In the genomic region with DNA sequence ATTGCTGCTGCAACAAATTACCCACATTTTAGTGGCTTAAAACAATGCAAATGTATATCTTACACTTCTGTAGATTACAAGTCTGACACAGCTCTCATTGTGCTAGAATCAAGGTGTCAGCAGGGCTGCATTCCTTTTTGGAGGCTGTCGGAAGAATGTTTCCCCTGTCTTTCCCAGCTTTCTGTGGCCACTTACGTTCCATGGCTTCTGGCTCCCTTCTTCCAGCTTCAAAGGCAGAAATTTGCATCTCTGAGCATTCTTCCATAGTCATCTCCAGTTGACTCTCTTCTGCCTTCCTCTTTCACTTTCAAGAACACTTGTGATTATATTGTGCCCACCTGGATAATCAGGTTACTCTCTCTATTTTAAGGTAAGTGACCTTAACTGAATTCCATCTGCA, we compare ENCODE assay signal across 1 cellular context.
TF ChIP-seq lines count a peak whose summit lies in the region.

No MANE protein-coding gene starts in this region.

TF ChIP-seq in GM23338, 12 proteins besides CTCF, POLR2A, EP300 and RAD21 (continued from another document):
- TF ChIP-seq, protein P1, sequence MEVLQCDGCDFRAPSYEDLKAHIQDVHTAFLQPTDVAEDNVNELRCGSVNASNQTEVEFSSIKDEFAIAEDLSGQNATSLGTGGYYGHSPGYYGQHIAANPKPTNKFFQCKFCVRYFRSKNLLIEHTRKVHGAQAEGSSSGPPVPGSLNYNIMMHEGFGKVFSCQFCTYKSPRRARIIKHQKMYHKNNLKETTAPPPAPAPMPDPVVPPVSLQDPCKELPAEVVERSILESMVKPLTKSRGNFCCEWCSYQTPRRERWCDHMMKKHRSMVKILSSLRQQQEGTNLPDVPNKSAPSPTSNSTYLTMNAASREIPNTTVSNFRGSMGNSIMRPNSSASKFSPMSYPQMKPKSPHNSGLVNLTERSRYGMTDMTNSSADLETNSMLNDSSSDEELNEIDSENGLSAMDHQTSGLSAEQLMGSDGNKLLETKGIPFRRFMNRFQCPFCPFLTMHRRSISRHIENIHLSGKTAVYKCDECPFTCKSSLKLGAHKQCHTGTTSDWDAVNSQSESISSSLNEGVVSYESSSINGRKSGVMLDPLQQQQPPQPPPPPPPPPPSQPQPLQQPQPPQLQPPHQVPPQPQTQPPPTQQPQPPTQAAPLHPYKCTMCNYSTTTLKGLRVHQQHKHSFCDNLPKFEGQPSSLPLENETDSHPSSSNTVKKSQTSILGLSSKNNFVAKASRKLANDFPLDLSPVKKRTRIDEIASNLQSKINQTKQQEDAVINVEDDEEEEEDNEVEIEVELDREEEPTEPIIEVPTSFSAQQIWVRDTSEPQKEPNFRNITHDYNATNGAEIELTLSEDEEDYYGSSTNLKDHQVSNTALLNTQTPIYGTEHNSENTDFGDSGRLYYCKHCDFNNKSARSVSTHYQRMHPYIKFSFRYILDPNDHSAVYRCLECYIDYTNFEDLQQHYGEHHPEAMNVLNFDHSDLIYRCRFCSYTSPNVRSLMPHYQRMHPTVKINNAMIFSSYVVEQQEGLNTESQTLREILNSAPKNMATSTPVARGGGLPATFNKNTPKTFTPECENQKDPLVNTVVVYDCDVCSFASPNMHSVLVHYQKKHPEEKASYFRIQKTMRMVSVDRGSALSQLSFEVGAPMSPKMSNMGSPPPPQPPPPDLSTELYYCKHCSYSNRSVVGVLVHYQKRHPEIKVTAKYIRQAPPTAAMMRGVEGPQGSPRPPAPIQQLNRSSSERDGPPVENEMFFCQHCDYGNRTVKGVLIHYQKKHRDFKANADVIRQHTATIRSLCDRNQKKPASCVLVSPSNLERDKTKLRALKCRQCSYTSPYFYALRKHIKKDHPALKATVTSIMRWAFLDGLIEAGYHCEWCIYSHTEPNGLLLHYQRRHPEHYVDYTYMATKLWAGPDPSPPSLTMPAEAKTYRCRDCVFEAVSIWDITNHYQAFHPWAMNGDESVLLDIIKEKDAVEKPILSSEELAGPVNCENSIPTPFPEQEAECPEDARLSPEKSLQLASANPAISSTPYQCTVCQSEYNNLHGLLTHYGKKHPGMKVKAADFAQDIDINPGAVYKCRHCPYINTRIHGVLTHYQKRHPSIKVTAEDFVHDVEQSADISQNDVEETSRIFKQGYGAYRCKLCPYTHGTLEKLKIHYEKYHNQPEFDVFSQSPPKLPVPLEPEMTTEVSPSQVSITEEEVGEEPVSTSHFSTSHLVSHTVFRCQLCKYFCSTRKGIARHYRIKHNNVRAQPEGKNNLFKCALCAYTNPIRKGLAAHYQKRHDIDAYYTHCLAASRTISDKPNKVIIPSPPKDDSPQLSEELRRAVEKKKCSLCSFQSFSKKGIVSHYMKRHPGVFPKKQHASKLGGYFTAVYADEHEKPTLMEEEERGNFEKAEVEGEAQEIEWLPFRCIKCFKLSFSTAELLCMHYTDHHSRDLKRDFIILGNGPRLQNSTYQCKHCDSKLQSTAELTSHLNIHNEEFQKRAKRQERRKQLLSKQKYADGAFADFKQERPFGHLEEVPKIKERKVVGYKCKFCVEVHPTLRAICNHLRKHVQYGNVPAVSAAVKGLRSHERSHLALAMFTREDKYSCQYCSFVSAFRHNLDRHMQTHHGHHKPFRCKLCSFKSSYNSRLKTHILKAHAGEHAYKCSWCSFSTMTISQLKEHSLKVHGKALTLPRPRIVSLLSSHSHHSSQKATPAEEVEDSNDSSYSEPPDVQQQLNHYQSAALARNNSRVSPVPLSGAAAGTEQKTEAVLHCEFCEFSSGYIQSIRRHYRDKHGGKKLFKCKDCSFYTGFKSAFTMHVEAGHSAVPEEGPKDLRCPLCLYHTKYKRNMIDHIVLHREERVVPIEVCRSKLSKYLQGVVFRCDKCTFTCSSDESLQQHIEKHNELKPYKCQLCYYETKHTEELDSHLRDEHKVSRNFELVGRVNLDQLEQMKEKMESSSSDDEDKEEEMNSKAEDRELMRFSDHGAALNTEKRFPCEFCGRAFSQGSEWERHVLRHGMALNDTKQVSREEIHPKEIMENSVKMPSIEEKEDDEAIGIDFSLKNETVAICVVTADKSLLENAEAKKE (CRISPR knock-in tag; IDR thresholded peaks at IDR 0.05) = peak; percentile 89
